Comparison of ENCODE assay signal across 8 cellular contexts in the genomic region with DNA sequence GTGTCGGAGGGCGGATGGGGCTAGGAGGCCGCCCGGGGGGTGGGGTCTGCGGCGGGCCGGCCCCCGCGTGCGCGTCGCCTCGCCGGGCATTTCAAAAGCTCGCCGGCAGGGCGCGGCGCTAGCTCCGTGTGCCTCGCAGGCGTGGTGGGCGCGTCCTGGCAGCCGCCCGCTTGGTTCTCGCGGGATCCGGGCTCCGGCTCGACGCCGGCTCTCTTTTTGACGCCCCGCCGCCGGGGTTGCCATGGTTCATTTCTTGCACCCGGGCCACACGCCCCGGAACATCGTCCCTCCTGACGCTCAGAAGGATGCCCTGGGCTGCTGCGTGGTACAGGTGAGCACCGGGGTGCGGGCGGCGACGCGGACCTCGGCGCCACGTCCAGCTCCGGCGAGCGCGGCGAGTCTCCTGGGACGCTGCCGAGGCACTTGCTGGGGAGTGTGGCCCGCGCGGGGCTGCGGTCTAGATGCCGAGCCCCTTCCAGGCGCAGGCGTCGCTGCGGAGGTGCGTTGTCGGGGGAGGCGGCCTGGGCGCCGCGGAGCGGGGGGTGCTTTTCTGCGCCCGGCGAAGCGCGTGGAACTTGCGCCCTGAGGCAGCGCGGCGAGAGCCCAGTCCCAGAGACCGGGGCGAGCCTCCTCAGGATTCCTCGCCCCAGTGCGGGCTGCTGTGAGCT. TPM values are rescaled to one million over a fixed set of nuclear protein-coding genes. Genes with fewer than 3 reads are reported as not detected.
DNase-seq lines count a peak whose midpoint lies in the region; ATAC-seq and TF ChIP-seq lines count a peak whose summit lies in the region.

A gene (plus strand): TSS at position 118 of the 668 bp plus-strand sequence. CDS start 124 bp downstream, at position 242.

- no peaks in the 10 kb centered on the region for H3K36me3 ChIP-seq in WERI-Rb-1

- H3K27ac ChIP-seq in coronary artery: no peak within 1 kb of the TSS
- no peak within 1 kb of the TSS for H3K27ac ChIP-seq in WERI-Rb-1

- TF ChIP-seq CTCF in GM12873 (IDR thresholded peaks at IDR 0.05; ENCODE audit: insufficient read depth, low read depth, low read length, missing control alignments): peak; percentile 45
- no peak for TF ChIP-seq CTCF in coronary artery (IDR thresholded peaks at IDR 0.05)
- no peak for TF ChIP-seq CTCF in WERI-Rb-1 (IDR thresholded peaks at IDR 0.05; ENCODE audit: low read depth, low read length)

- peak within 1 kb of the TSS; percentile 72 for H3K4me3 ChIP-seq in coronary artery
- no peak within 1 kb of the TSS for H3K4me3 ChIP-seq in WERI-Rb-1 (ENCODE audit: low read depth, low read length)

- DNase-seq in NCI-H187 (lab: John Stamatoyannopoulos, UW) (peak; percentile 11 to 54), coronary artery (ENCODE audit: low spot score) (no peak), lung microvascular endothelial cell (ENCODE audit: low read depth in 2 of 2) (peak; percentile 63 to 77), WERI-Rb-1 (no peak)
- peak; percentile 68 for DNase-seq in activated CD4-positive, CD25-positive, alpha-beta regulatory T cell treated with anti-CD3 and anti-CD28 coated beads, Interleukin-2, amount 50 U/mL, for 72 hours
- peak; percentile 10 to 38 for DNase-seq in stimulated activated CD8-positive, alpha-beta memory T cell treated with anti-CD3 and anti-CD28 coated beads, Interleukin-15, amount 100 ng/mL, for 4 hours (ENCODE audit: low read depth in 2 of 2)

- H3K9me3 ChIP-seq in WERI-Rb-1 (ENCODE audit: severe bottlenecking): no peaks in the 10 kb centered on the region

- no peaks in the 10 kb centered on the region for H3K27me3 ChIP-seq in WERI-Rb-1 (ENCODE audit: insufficient read depth, low read depth, severe bottlenecking)

- ATAC-seq in HG02642 (IDR thresholded peaks at IDR 0.05; ENCODE audit: poor library complexity, unreplicated experiment): peak; percentile 92

RNA-seq across cellular contexts. Expression of the gene that starts here (rescaled TPM):
- total RNA-seq in lung microvascular endothelial cell: under 0.01 TPM in 2 replicates

Comparison
In these comparisons a context has a peak if more than half of its experiments do, and no peak if none do; other contexts are left out.
1. Peak in DNase-seq in lung microvascular endothelial cell; RNA of the gene not detected or under 1 TPM.
2. DNase-seq: peak in NCI-H187 (2 of 2), activated CD4-positive, CD25-positive, alpha-beta regulatory T cell treated with anti-CD3 and anti-CD28 coated beads, Interleukin-2, amount 50 U/mL, for 72 hours (single experiment) and stimulated activated CD8-positive, alpha-beta memory T cell treated with anti-CD3 and anti-CD28 coated beads, Interleukin-15, amount 100 ng/mL, for 4 hours (2 of 2); none in coronary artery (single experiment) and WERI-Rb-1 (single experiment).